ENCODE assay signal across 8 cellular contexts in the genomic region with DNA sequence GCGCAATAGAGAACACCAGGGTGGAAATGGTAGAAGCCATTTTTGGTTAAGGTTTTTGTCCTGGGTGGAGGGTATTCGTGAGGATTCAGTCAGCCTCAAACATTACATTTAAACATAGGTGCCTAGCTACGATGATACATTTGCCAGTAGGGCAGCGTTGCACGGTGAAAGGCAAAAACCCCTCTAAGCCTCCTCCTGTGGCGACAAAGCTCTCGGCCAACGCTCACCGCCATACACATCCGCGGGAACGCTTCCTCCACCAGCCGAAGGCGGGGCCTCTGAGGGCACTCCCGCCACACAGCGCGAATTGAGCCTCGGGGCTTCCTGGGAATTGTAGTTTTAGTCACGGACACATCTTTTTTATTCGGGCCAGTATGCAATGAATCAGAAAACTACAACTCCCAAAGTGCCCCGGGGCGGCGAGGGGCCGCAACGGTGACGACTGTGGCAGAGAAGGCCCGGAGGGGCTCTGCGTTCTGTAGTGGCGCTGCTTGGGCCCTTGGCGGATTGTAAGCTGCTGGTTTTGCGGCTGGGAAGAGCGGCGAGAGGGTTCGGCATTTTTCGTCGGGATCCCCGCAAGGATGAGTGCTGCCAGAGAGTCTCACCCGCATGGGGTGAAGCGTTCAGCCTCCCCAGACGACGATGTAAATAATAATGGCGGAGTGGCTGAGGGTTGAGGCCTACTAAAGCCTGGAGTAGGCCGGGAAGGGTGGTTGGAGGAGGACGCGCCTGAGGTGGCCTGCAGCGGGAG. TPM values are rescaled to one million over a fixed set of nuclear protein-coding genes. Genes with fewer than 3 reads are reported as not detected.
DNase-seq lines count a peak whose midpoint lies in the region; ATAC-seq and TF ChIP-seq lines count a peak whose summit lies in the region.

TSS of gene C11orf58 (plus strand) at position 450 of the 751 bp plus-strand sequence. CDS start at position 582, 132 bp downstream.

- H3K27ac ChIP-seq in ACC112 (ENCODE audit: low read depth, low read length) = peak within 1 kb of the TSS; percentile 77
- H3K27ac ChIP-seq in VCaP = peak within 1 kb of the TSS; percentile 92
- peak within 1 kb of the TSS; percentile 93 to 97 for H3K27ac ChIP-seq in breast epithelium
- peak within 1 kb of the TSS; percentile 97 for H3K27ac ChIP-seq in skeletal muscle tissue (ENCODE audit: low read depth, low read length)

- TF ChIP-seq POLR2A in breast epithelium (IDR thresholded peaks at IDR 0.05) = peak; percentile 88

- DNase-seq in NCI-H2196 treated with DMSO at 0.1 percent for 48 hours (lab: John Stamatoyannopoulos, UW; ENCODE audit: unreplicated experiment) = peak; percentile 92
- peak; percentile 98 to 99 for DNase-seq in breast epithelium (ENCODE audit: low spot score in 2 of 2)

- peaks cover 46% of the 10 kb centered on the region for H3K79me2 ChIP-seq in ACC112 (ENCODE audit: control insufficient read depth, insufficient read depth, low read length, unreplicated experiment)

- H3K27me3 ChIP-seq in ACC112 (ENCODE audit: insufficient read depth, low read length) (no peaks in the 10 kb centered on the region), breast epithelium (no peaks in the 10 kb centered on the region), skeletal muscle tissue (ENCODE audit: control insufficient read depth in 3 of 3, insufficient read depth in 3 of 3, low read length in 3 of 3) (no peaks in the 10 kb centered on the region)

- peak within 1 kb of the TSS; percentile 99 to 100 (median 99) for H3K9ac ChIP-seq in skeletal muscle tissue (ENCODE audit: low read depth in 1 of 3, low read length in 3 of 3)

- intact Hi-C loops in breast epithelium (cut with DNase I; ENCODE audit: low total_unique reads) = no loop called here

- H3K4me3 ChIP-seq in ACC112 (ENCODE audit: low read depth, low read length) = peak within 1 kb of the TSS; percentile 91
- H3K4me3 ChIP-seq in breast epithelium = peak within 1 kb of the TSS; percentile 64 to 79 (median 69)
- H3K4me3 ChIP-seq in iPS-18c (ENCODE audit: insufficient read depth, low read depth, low read length) = peak within 1 kb of the TSS; percentile 95
- peak within 1 kb of the TSS; percentile 82 to 100 (median 97) for H3K4me3 ChIP-seq in skeletal muscle tissue (ENCODE audit: low read length in 3 of 3)

- H3K36me3 ChIP-seq in ACC112 (ENCODE audit: insufficient read depth, low read length) (0 out of 2 replicates have a peak, but pooled peaks cover 3% of the 10 kb centered on the region), breast epithelium (no peaks in the 10 kb centered on the region), skeletal muscle tissue (ENCODE audit: control insufficient read depth in 3 of 3, insufficient read depth in 3 of 3, low read length in 3 of 3) (peaks cover 0 to 5% (median 0%) of the 10 kb centered on the region in 3 donors)

- H3K9me3 ChIP-seq in breast epithelium = no peaks in the 10 kb centered on the region
- H3K9me3 ChIP-seq in iPS-18c (ENCODE audit: control insufficient read depth, insufficient read depth, low read length) = no peaks in the 10 kb centered on the region
- no peaks in the 10 kb centered on the region for H3K9me3 ChIP-seq in skeletal muscle tissue (ENCODE audit: control insufficient read depth in 3 of 3, low read length in 3 of 3)

- peak within 1 kb of the TSS; percentile 99 for H2AFZ ChIP-seq in ACC112 (ENCODE audit: low read length, unreplicated experiment)

- peaks cover 25% of the 10 kb centered on the region for H3K4me1 ChIP-seq in ACC112 (ENCODE audit: control insufficient read depth, insufficient read depth, low read length, unreplicated experiment)
- peaks cover 0 to 14% of the 10 kb centered on the region in 2 donors for H3K4me1 ChIP-seq in breast epithelium
- peaks cover 17 to 26% (median 18%) of the 10 kb centered on the region in 3 donors for H3K4me1 ChIP-seq in skeletal muscle tissue (ENCODE audit: control insufficient read depth in 3 of 3, insufficient read depth in 3 of 3, low read length in 3 of 3)

- no peak for TF ChIP-seq CTCF in VCaP (conservative IDR thresholded peaks at IDR 0.05)
- peak in 1 of 3 donors; percentile 9 for TF ChIP-seq CTCF in breast epithelium (IDR thresholded peaks at IDR 0.05)

- ATAC-seq in GM18870 (IDR thresholded peaks at IDR 0.05; ENCODE audit: unreplicated experiment) = peak; percentile 97
- peak; percentile 99 for ATAC-seq in HG03135 (IDR thresholded peaks at IDR 0.05; ENCODE audit: unreplicated experiment)

RNA-seq across cellular contexts. Expression of gene C11orf58, which starts in this region (rescaled TPM):
- total RNA-seq in breast epithelium (100 to 1,000 TPM; 183 to 207 (median 197) TPM), skeletal muscle tissue (150 TPM)

Comparison
In these comparisons a context has a peak if more than half of its experiments do, and no peak if none do; other contexts are left out.
1. Peak in every context shown above with its lines: DNase-seq, ATAC-seq, H3K4me3 ChIP-seq and H3K27ac ChIP-seq.